8 cellular contexts compared by ENCODE assay signal in the genomic region with DNA sequence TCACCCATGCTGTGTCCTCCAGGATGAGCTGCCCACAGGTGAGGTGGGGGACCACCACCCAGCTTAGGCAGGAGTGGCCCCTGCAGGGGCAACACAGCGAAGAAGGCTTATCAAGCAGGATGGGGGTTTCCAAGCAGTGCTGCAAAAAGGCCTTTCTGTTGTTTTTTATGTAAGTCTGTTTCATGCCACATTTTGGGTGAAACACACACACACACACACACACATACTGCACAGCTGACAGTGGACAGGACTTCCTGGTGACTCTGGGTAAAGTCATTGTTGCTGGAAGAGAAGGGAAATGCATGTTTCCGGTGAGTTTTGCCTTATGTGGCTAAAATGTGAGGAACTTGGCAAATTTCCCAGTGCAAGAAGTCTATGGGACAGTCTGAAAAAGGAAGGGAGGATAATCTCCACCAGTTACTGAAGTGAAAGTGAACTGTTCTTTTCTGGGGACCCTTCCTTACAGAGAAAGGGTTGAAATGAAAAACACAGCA.
A peak's percentile ranks its signal among the peaks of the same experiment; 100 is the strongest.
DNase-seq lines count a peak whose midpoint lies in the region; ATAC-seq, FAIRE-seq and TF ChIP-seq lines count a peak whose summit lies in the region.

No MANE protein-coding gene starts in this region.

- H3K4me1 ChIP-seq in HCT116 (ENCODE audit: control insufficient read depth in 1 of 2, insufficient read depth in 2 of 2, low read length in 2 of 2) (peaks cover 0 to 7% of the 10 kb centered on the region in 2 experiments; a peak in 3 of 4 replicates), endothelial cell of umbilical vein (ENCODE audit: control insufficient read depth, extremely low read depth, insufficient read depth, low read length) (peaks cover 13% of the 10 kb centered on the region), muscle layer of duodenum (ENCODE audit: control insufficient read depth in 1 of 2, insufficient read depth in 2 of 2, low read length in 2 of 2) (peaks cover 0 to 5% of the 10 kb centered on the region in 2 donors), Caco-2 (peaks cover 5% of the 10 kb centered on the region)

- no peak overlapping the region for H3K9ac ChIP-seq in HCT116 (ENCODE audit: low read length)
- peak overlapping the region; percentile 36 for H3K9ac ChIP-seq in endothelial cell of umbilical vein (replicated peaks; ENCODE audit: extremely low read depth, insufficient read depth, low read length)

- intact Hi-C loops in HCT116 (cut with micrococcal nuclease) = no loop called here
- intact Hi-C loops in endothelial cell of umbilical vein (cut with micrococcal nuclease) = loop anchor here (1.0 kb wide), 7 partner anchors 16 to 183 kb away; partner anchors contain the start of gene IRF2
- intact Hi-C loops in Caco-2 (cut with micrococcal nuclease; ENCODE audit: unreplicated experiment) = no loop called here

- no peaks in the 10 kb centered on the region for H3K36me3 ChIP-seq in HCT116 (ENCODE audit: control insufficient read depth in 1 of 2, insufficient read depth in 2 of 2, low read length in 2 of 2)
- H3K36me3 ChIP-seq in endothelial cell of umbilical vein (ENCODE audit: control insufficient read depth in 2 of 2, extremely low read depth in 1 of 2, insufficient read depth in 2 of 2, low read length in 2 of 2) = no peaks in the 10 kb centered on the region
- no peaks in the 10 kb centered on the region for H3K36me3 ChIP-seq in muscle layer of duodenum (ENCODE audit: control insufficient read depth in 1 of 2, insufficient read depth in 2 of 2, low read length in 2 of 2)
- H3K36me3 ChIP-seq in Caco-2 (ENCODE audit: control insufficient read depth, insufficient read depth, low read length) = no peaks in the 10 kb centered on the region

- no peak for TF ChIP-seq RAD21 in HCT116 (IDR thresholded peaks at IDR 0.05; ENCODE audit: low read depth)

- H3K27ac ChIP-seq in HCT116 (ENCODE audit: low read depth, low read length) (no peak overlapping the region), endothelial cell of umbilical vein (ENCODE audit: insufficient read depth, low read depth, low read length) (peak overlapping the region; percentile 72), muscle layer of duodenum (ENCODE audit: low read length) (peak overlapping the region; percentile 61)

- H3K4me2 ChIP-seq in HCT116 (ENCODE audit: low read length) (no peak overlapping the region; the same call in 1 of the 2 replicates), endothelial cell of umbilical vein (ENCODE audit: insufficient read depth, low read length) (peak overlapping the region; percentile 76)

- no peak overlapping the region for H3K4me3 Mint-ChIP-seq in Caco-2 (ENCODE audit: unreplicated experiment)

- dilution Hi-C loops in endothelial cell of umbilical vein (cut with MboI; ENCODE audit: extremely low pct_ligation_motif_present, low sequenced_read_pairs) = no loop called here

- no peaks in the 10 kb centered on the region for H3K9me1 ChIP-seq in endothelial cell of umbilical vein (replicated peaks; ENCODE audit: control insufficient read depth, extremely low read depth, insufficient read depth, low read length)

- no peak overlapping the region for H3K27ac Mint-ChIP-seq in Caco-2 (ENCODE audit: unreplicated experiment)

- DNase-seq in Daoy (ENCODE audit: low read depth) (peak; percentile 73), HCT116 (ENCODE audit: low read depth, low spot score) (peak; percentile 7), SIG-M5 treated with dmso at 0.1 percent for 504 hours (lab: John Stamatoyannopoulos, UW; ENCODE audit: unreplicated experiment) (peak; percentile 92), endothelial cell of umbilical vein (ENCODE audit: low read depth, low spot score) (peak; percentile 98), Caco-2 (no peak), GM19238 (ENCODE audit: insufficient read length, low spot score) (no peak), NCI-H1417 (lab: John Stamatoyannopoulos, UW) (no peak)

- no peaks in the 10 kb centered on the region for H4K20me1 ChIP-seq in HCT116 (ENCODE audit: insufficient read depth)
- no peaks in the 10 kb centered on the region for H4K20me1 ChIP-seq in endothelial cell of umbilical vein (replicated peaks; ENCODE audit: control insufficient read depth, extremely low read depth, insufficient read depth, low read length)

- peak; percentile 99 for FAIRE-seq in endothelial cell of umbilical vein (lab: Jason Lieb, UNC)

- RAD21 ChIA-PET in HCT116 (lab: Charles Lee; ENCODE audit: low non-redundant PET in 1 of 2, low total read pairs in 2 of 2, uncharacterized antibody in 2 of 2, unreplicated experiment in 2 of 2) = no interaction called here

- H3K27me3 ChIP-seq in HCT116 (ENCODE audit: insufficient read depth, low read length) (no peaks in the 10 kb centered on the region), endothelial cell of umbilical vein (ENCODE audit: control insufficient read depth in 2 of 2, insufficient read depth in 2 of 2, low read length in 2 of 2) (no peaks in the 10 kb centered on the region), muscle layer of duodenum (ENCODE audit: low read depth, low read length) (no peaks in the 10 kb centered on the region), Caco-2 (replicated peaks; ENCODE audit: control insufficient read depth, insufficient read depth, low read length) (no peaks in the 10 kb centered on the region)

- no peak; the same call in 1 of the 2 replicates for ATAC-seq in HCT116

- no peaks in the 10 kb centered on the region for H3K9me3 Mint-ChIP-seq in Caco-2 (ENCODE audit: unreplicated experiment)

- POLR2A ChIA-PET in HCT116 (lab: Charles Lee) (no interaction called here), endothelial cell of umbilical vein (lab: Charles Lee) (no interaction called here), Caco-2 (lab: Charles Lee) (no interaction called here)

- no peak overlapping the region for H3K4me3 ChIP-seq in HCT116 (replicated peaks in 1 of 2; ENCODE audit: low read depth in 1 of 2, low read length in 2 of 2)
- no peak overlapping the region for H3K4me3 ChIP-seq in endothelial cell of umbilical vein (replicated peaks in 1 of 3; ENCODE audit: insufficient read depth in 1 of 3, low read depth in 1 of 3, low read length in 3 of 3)
- H3K4me3 ChIP-seq in muscle layer of duodenum (ENCODE audit: low read depth in 1 of 2, low read length in 2 of 2) = no peak overlapping the region
- H3K4me3 ChIP-seq in Caco-2 (ENCODE audit: low read depth, low read length) = no peak overlapping the region

- peaks cover under 1% of the 10 kb centered on the region for H3K4me1 Mint-ChIP-seq in Caco-2 (ENCODE audit: low read depth, unreplicated experiment)

- H3K36me3 Mint-ChIP-seq in Caco-2 (ENCODE audit: insufficient read depth, unreplicated experiment) = no peaks in the 10 kb centered on the region

- CTCF ChIA-PET in HCT116 (lab: Charles Lee) (no interaction called here), endothelial cell of umbilical vein (lab: Charles Lee) (interaction anchor here (0.5 to 1.2 kb wide), 4 partner anchors 11 to 91 kb away, joined by 3 read pairs; no protein-coding TSS in a partner anchor), Caco-2 (lab: Charles Lee) (no interaction called here)

- no peaks in the 10 kb centered on the region for H3K9me3 ChIP-seq in HCT116 (ENCODE audit: control insufficient read depth in 1 of 2, insufficient read depth in 1 of 2, low read depth in 1 of 2, low read length in 2 of 2)
- H3K9me3 ChIP-seq in endothelial cell of umbilical vein (replicated peaks; ENCODE audit: control insufficient read depth, insufficient read depth, low read length) = no peaks in the 10 kb centered on the region
- no peaks in the 10 kb centered on the region for H3K9me3 ChIP-seq in muscle layer of duodenum (ENCODE audit: control insufficient read depth in 1 of 2, low read length in 2 of 2)
- H3K9me3 ChIP-seq in Caco-2 = no peaks in the 10 kb centered on the region

- TF ChIP-seq POLR2A in HCT116 (IDR thresholded peaks at IDR 0.05; ENCODE audit: borderline replicate concordance, extremely low read depth, insufficient read depth, insufficient read length) (no peak), endothelial cell of umbilical vein (IDR thresholded peaks at IDR 0.05; ENCODE audit: low read depth, low read length) (peak; percentile 73)

- no peaks in the 10 kb centered on the region for H3K27me3 Mint-ChIP-seq in Caco-2 (ENCODE audit: insufficient read depth, unreplicated experiment)

- H2AFZ ChIP-seq in HCT116 (ENCODE audit: low read depth, low read length, poor library complexity, severe bottlenecking) (no peak overlapping the region), endothelial cell of umbilical vein (ENCODE audit: low read depth, low read length) (peak overlapping the region; percentile 60)

- TF ChIP-seq CTCF in HCT116 (IDR thresholded peaks at IDR 0.05 in 2 of 3, conservative IDR thresholded peaks at IDR 0.05 in 1 of 3; ENCODE audit: borderline replicate concordance in 1 of 3, insufficient read depth in 1 of 3, low read depth in 2 of 3, low read length in 2 of 3) (no peak), endothelial cell of umbilical vein (IDR thresholded peaks at IDR 0.05; ENCODE audit: extremely low read depth in 1 of 2, insufficient read depth in 1 of 2, low read depth in 1 of 2, low read length in 2 of 2) (no peak), Caco-2 (IDR thresholded peaks at IDR 0.05; ENCODE audit: insufficient read depth in 1 of 2, low read depth in 1 of 2, low read length in 1 of 2, severe bottlenecking in 1 of 2, unreplicated experiment in 1 of 2) (no peak)

- no peaks in the 10 kb centered on the region for H3K9me2 ChIP-seq in HCT116 (ENCODE audit: insufficient read depth)

- BruUV-seq in HCT116 (replicated peaks; lab: Mats Ljungman, UMichigan) (no TSS peak), endothelial cell of umbilical vein (replicated peaks; lab: Mats Ljungman, UMichigan) (no TSS peak), Caco-2 (replicated peaks; lab: Mats Ljungman, UMichigan) (no TSS peak)

- H3K79me2 ChIP-seq in HCT116 (ENCODE audit: insufficient read depth, low read length) (no peaks in the 10 kb centered on the region), endothelial cell of umbilical vein (ENCODE audit: control insufficient read depth, insufficient read depth, low read length) (no peaks in the 10 kb centered on the region)

TF ChIP-seq in HCT116, 20 proteins besides CTCF, POLR2A, EP300 and RAD21 (continues in another document):
- no peak for TF ChIP-seq ZNF274 (IDR thresholded peaks at IDR 0.05; ENCODE audit: low read depth, low read length)
- TF ChIP-seq CEBPB (IDR thresholded peaks at IDR 0.05; ENCODE audit: low read depth) = no peak
- peak; percentile 34; the same call in 1 of the 2 replicates for TF ChIP-seq ELF1 (IDR thresholded peaks at IDR 0.05; ENCODE audit: borderline replicate concordance, low read depth)
- TF ChIP-seq FOSL1 (IDR thresholded peaks at IDR 0.05; ENCODE audit: low read depth) = peak; percentile 22; the same call in 1 of the 2 replicates
- no peak for TF ChIP-seq JUND (IDR thresholded peaks at IDR 0.05)

TF ChIP-seq in endothelial cell of umbilical vein, 7 proteins besides CTCF, POLR2A, EP300 and RAD21 (continues in another document):
- TF ChIP-seq JUN (IDR thresholded peaks at IDR 0.05; ENCODE audit: borderline replicate concordance, insufficient read depth, insufficient read length, low read depth) (peak; percentile 87), POLR2AphosphoS5 (IDR thresholded peaks at IDR 0.05; ENCODE audit: insufficient read depth, low read depth, low read length) (peak; percentile 98), EZH2 (IDR thresholded peaks at IDR 0.05; ENCODE audit: borderline replicate concordance, low read depth, low read length, severe bottlenecking) (no peak)

Comparison
In these comparisons a context has a peak if more than half of its experiments do, and no peak if none do; other contexts are left out.
1. DNase-seq: peak in Daoy (single experiment), HCT116 (single experiment), SIG-M5 treated with dmso at 0.1 percent for 504 hours (single experiment) and endothelial cell of umbilical vein (single experiment); none in Caco-2 (0 of 2), GM19238 (single experiment) and NCI-H1417 (0 of 3).